ENCODE assay signal across 19 cellular contexts in genomic region chr9:137634016-137634415, GRCh38.
"Had no signal": no experiment of that assay in that cellular context is flagged by ENCODE, and none has a peak within 500 bp of the region (broad histone marks: within the 10 kb centered on the region; RNA-seq: fewer than 3 reads in every experiment).

No MANE protein-coding gene starts in this region.

- H3K4me2 ChIP-seq: neural progenitor cell had no signal

- FAIRE-seq: pancreas, urothelium cell line had no signal

- H3K4me3 ChIP-seq: ascending aorta, breast epithelium, neural progenitor cell, pancreas, thyroid gland had no signal

- DNase-seq: activated CD4-positive, alpha-beta T cell treated with anti-CD3 and anti-CD28 coated beads for 48 hours; activated CD8-positive, alpha-beta memory T cell treated with anti-CD3 and anti-CD28 coated beads, Interleukin-2, amount 50 U/mL, for 4 hours; activated CD8-positive, alpha-beta T cell treated with anti-CD3 and anti-CD28 coated beads, Interleukin-2, amount 10 ng/mL, durations not matched to agents 7 days and 5 days; activated gamma-delta T cell treated with Interleukin-2 at 50 U/mL for 16 hours; activated naive CD8-positive, alpha-beta T cell treated with anti-CD3 and anti-CD28 coated beads for 36 hours; dermis blood vessel endothelial cell; effector memory CD8-positive, alpha-beta T cell; kidney glomerular epithelial cell; left ventricle myocardium superior; pancreas; stimulated activated CD4-positive, alpha-beta T cell treated with anti-CD3 and anti-CD28 coated beads, Interleukin-12 subunit alpha, Interleukin-12 subunit beta, amount 100 ng/mL, for 4 hours; stimulated activated CD4-positive, alpha-beta T cell treated with anti-CD3 and anti-CD28 coated beads, Interleukin-2, amount 100 ng/mL, for 24 hours; thyroid gland had no signal

- H3K9me3 ChIP-seq: ascending aorta, breast epithelium, pancreas, thyroid gland had no signal

- H3K27ac Mint-ChIP-seq: activated CD8-positive, alpha-beta T cell treated with anti-CD3 and anti-CD28 coated beads, Interleukin-2, amount 10 ng/mL, durations not matched to agents 7 days and 5 days; activated naive CD8-positive, alpha-beta T cell treated with anti-CD3 and anti-CD28 coated beads for 36 hours; neural progenitor cell; T-helper 1 cell treated with Interleukin-12 subunit alpha and Interleukin-12 subunit beta and Interleukin-4 antibody, amounts not matched to agents 30 μg/mL and 1 μg/mL, for 36 hours had no signal

- H3K27me3 Mint-ChIP-seq: activated naive CD8-positive, alpha-beta T cell treated with anti-CD3 and anti-CD28 coated beads for 36 hours; effector memory CD8-positive, alpha-beta T cell had no signal

- ATAC-seq: activated CD8-positive, alpha-beta T cell treated with anti-CD3 and anti-CD28 coated beads, Interleukin-2, amount 10 ng/mL, durations not matched to agents 7 days and 5 days; effector memory CD8-positive, alpha-beta T cell; left ventricle myocardium superior; pancreas had no signal

- H3K4me1 ChIP-seq: neural progenitor cell had no signal

- H3K27me3 ChIP-seq: ascending aorta, breast epithelium, neural progenitor cell, pancreas, thyroid gland had no signal

- H3K4me3 Mint-ChIP-seq: activated CD8-positive, alpha-beta T cell treated with anti-CD3 and anti-CD28 coated beads, Interleukin-2, amount 10 ng/mL, durations not matched to agents 7 days and 5 days; activated naive CD8-positive, alpha-beta T cell treated with anti-CD3 and anti-CD28 coated beads for 36 hours; effector memory CD8-positive, alpha-beta T cell; neural progenitor cell; T-helper 1 cell treated with Interleukin-12 subunit alpha and Interleukin-12 subunit beta and Interleukin-4 antibody, amounts not matched to agents 30 μg/mL and 1 μg/mL, for 36 hours had no signal

- H3K9me3 Mint-ChIP-seq: activated naive CD8-positive, alpha-beta T cell treated with anti-CD3 and anti-CD28 coated beads for 36 hours; effector memory CD8-positive, alpha-beta T cell; T-helper 1 cell treated with Interleukin-12 subunit alpha and Interleukin-12 subunit beta and Interleukin-4 antibody, amounts not matched to agents 30 μg/mL and 1 μg/mL, for 36 hours had no signal

- H3K27ac ChIP-seq: ascending aorta, breast epithelium, epithelial cell of prostate, neural progenitor cell, pancreas, thyroid gland had no signal

- H2AFZ ChIP-seq: neural progenitor cell had no signal

- H3K36me3 ChIP-seq: ascending aorta, breast epithelium, neural progenitor cell, pancreas, thyroid gland had no signal

- H3K9ac ChIP-seq: neural progenitor cell had no signal
